Comparison of ENCODE assay signal across 10 cellular contexts in the genomic region with DNA sequence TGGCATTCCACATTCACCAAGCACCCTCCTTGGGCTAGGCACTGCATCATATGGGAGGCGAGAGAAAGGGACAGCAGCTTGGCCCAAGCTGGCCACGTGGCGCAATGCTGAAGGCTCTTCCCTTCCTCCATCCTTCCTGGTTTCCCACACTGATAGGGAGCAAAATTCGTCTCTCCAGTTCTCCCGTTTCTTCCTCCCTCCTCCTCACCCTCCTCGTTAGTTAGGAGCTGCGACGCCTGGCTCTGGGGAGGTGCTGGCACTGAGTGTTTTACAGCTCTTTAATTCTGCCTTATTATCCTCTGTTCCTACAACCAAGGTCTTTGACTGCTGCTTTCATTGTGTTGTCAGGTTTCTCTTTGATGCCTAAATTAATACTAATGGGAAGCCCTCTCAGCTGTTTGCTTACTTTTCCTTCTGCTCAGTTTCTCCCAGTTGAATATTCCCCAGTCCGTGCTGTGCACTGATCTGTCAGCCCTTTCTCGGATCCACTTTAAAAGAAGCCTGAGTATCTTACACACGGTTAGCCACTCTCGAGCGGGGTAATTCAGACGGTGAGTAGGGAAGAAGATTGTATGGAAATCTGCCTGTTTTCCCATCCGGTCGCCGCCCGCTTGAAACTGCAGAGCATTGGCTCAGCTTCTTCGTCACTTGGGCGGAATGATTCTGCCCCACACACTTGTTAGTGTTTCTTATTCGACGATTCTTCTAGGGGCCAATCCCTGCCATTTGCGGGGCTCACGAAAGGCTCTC. TPM values are rescaled to one million over a fixed set of nuclear protein-coding genes. Genes with fewer than 3 reads are reported as not detected.
DNase-seq lines count a peak whose midpoint lies in the region; ATAC-seq and TF ChIP-seq lines count a peak whose summit lies in the region.
"Had no signal": no experiment of that assay in that cellular context is flagged by ENCODE, and none has a peak within 500 bp of the region (broad histone marks: within the 10 kb centered on the region; RNA-seq: fewer than 3 reads in every experiment).

No MANE protein-coding gene starts in this region.

- no peak overlapping the region for H3K23ac ChIP-seq in mesendoderm (ENCODE audit: low read length)

- H2BK120ac ChIP-seq in mesendoderm (ENCODE audit: low read depth, low read length): no peak overlapping the region

- H2AK5ac ChIP-seq in mesendoderm (ENCODE audit: low read length): no peak overlapping the region

- no peak overlapping the region for H3K18ac ChIP-seq in mesendoderm (ENCODE audit: low read length)

- H3K4me3 ChIP-seq in breast epithelium (peak overlapping the region; percentile 28 to 58 (median 32)), fibroblast of mammary gland (ENCODE audit: control insufficient read depth, low read depth, low read length) (peak overlapping the region; percentile 24), mesendoderm (ENCODE audit: low read length) (no peak overlapping the region), upper lobe of right lung (peak overlapping the region; percentile 33)

- no peak for TF ChIP-seq POLR2A in breast epithelium (IDR thresholded peaks at IDR 0.05)

- H3K79me1 ChIP-seq in mesendoderm (ENCODE audit: low read length): no peaks in the 10 kb centered on the region

- no peak overlapping the region for H3K4ac ChIP-seq in mesendoderm (ENCODE audit: low read depth, low read length)

- H4K5ac ChIP-seq in mesendoderm (ENCODE audit: low read length): no peak overlapping the region

- H3K4me1 ChIP-seq in breast epithelium (no peaks in the 10 kb centered on the region), mesendoderm (ENCODE audit: control insufficient read depth, low read depth, low read length) (no peaks in the 10 kb centered on the region), upper lobe of right lung (peaks cover 6% of the 10 kb centered on the region)

- no peaks in the 10 kb centered on the region for H3K27me3 ChIP-seq in breast epithelium
- no peaks in the 10 kb centered on the region for H3K27me3 ChIP-seq in mesendoderm (ENCODE audit: insufficient read depth, low read length, poor library complexity)
- peaks cover 9% of the 10 kb centered on the region for H3K27me3 ChIP-seq in upper lobe of right lung

- no TSS peak for BruUV-seq in MCF 10A (replicated peaks; lab: Mats Ljungman, UMichigan)

- no peak overlapping the region for H2BK5ac ChIP-seq in mesendoderm (ENCODE audit: low read length)

- CTCF ChIA-PET in MCF 10A (lab: Yijun Ruan, JAX): interaction anchor here (0.5 to 21.6 kb wide), 9 partner anchors 9 to 1381 kb away, joined by 3 to 804 read pairs (median 3); no protein-coding TSS in a partner anchor

- no peak overlapping the region for H2BK15ac ChIP-seq in mesendoderm (replicated peaks; ENCODE audit: low read depth)

- H3K9me3 Mint-ChIP-seq in MCF 10A (ENCODE audit: unreplicated experiment) (no peaks in the 10 kb centered on the region), osteocyte (ENCODE audit: unreplicated experiment) (no peaks in the 10 kb centered on the region)
- H3K9me3 Mint-ChIP-seq: central memory CD8-positive, alpha-beta T cell had no signal

- H3K56ac ChIP-seq in mesendoderm (ENCODE audit: low read length): peak overlapping the region; percentile 57

- TF ChIP-seq CTCF in breast epithelium (IDR thresholded peaks at IDR 0.05) (no peak), MCF 10A (IDR thresholded peaks at IDR 0.05; ENCODE audit: unreplicated experiment) (no peak), fibroblast of mammary gland (conservative IDR thresholded peaks at IDR 0.05; ENCODE audit: control insufficient read depth, insufficient read depth, low read depth, low read length) (no peak), upper lobe of right lung (IDR thresholded peaks at IDR 0.05) (no peak), osteocyte (IDR thresholded peaks at IDR 0.05) (no peak)

- ATAC-seq in upper lobe of right lung (peak; percentile 55), GM21576 (IDR thresholded peaks at IDR 0.05; ENCODE audit: unreplicated experiment) (no peak)
- ATAC-seq: activated CD4-positive, alpha-beta T cell treated with anti-CD3 and anti-CD28 coated beads for 36 hours had no signal

- peak overlapping the region; percentile 39 for H3K4me2 ChIP-seq in mesendoderm (ENCODE audit: low read length)

- H3K27me3 Mint-ChIP-seq in MCF 10A (ENCODE audit: insufficient read depth, unreplicated experiment) (peaks cover 21% of the 10 kb centered on the region), osteocyte (ENCODE audit: unreplicated experiment) (peaks cover 37% of the 10 kb centered on the region)

- POLR2A ChIA-PET in MCF 10A (lab: Yijun Ruan, JAX): interaction anchor here (1.4 kb wide), 1 partner anchor 8 kb away, joined by 4 read pairs; no protein-coding TSS in a partner anchor

- no peak overlapping the region for H3K4me3 Mint-ChIP-seq in MCF 10A (ENCODE audit: unreplicated experiment)
- no peak overlapping the region for H3K4me3 Mint-ChIP-seq in osteocyte (ENCODE audit: unreplicated experiment)
- H3K4me3 Mint-ChIP-seq: activated CD4-positive, alpha-beta T cell treated with anti-CD3 and anti-CD28 coated beads for 36 hours; central memory CD8-positive, alpha-beta T cell had no signal

- no peak overlapping the region for H4K8ac ChIP-seq in mesendoderm (ENCODE audit: low read depth, low read length)

- H3K4me1 Mint-ChIP-seq in MCF 10A (ENCODE audit: insufficient read depth, unreplicated experiment) (peaks cover 4% of the 10 kb centered on the region), osteocyte (ENCODE audit: unreplicated experiment) (peaks cover 3% of the 10 kb centered on the region)
- H3K4me1 Mint-ChIP-seq: activated CD4-positive, alpha-beta T cell treated with anti-CD3 and anti-CD28 coated beads for 36 hours; central memory CD8-positive, alpha-beta T cell had no signal

- H3K36me3 Mint-ChIP-seq in MCF 10A (ENCODE audit: insufficient read depth, unreplicated experiment) (no peaks in the 10 kb centered on the region), osteocyte (ENCODE audit: unreplicated experiment) (no peaks in the 10 kb centered on the region)

- DNase-seq in breast epithelium (ENCODE audit: low spot score in 2 of 2): no peak
- DNase-seq in MCF 10A (ENCODE audit: unreplicated experiment): no peak
- peak; percentile 43 for DNase-seq in fibroblast of mammary gland (ENCODE audit: low read depth)
- peak; percentile 79 for DNase-seq in mesendoderm
- no peak for DNase-seq in upper lobe of right lung
- no peak for DNase-seq in mesenteric fat pad (ENCODE audit: low spot score)
- no peak for DNase-seq in osteocyte (ENCODE audit: extremely low spot score, unreplicated experiment)
- DNase-seq: activated CD4-positive, alpha-beta T cell treated with anti-CD3 and anti-CD28 coated beads for 36 hours had no signal

- no peak overlapping the region for H3K27ac Mint-ChIP-seq in MCF 10A (ENCODE audit: low read depth, unreplicated experiment)
- H3K27ac Mint-ChIP-seq in osteocyte (ENCODE audit: unreplicated experiment): no peak overlapping the region
- H3K27ac Mint-ChIP-seq: activated CD4-positive, alpha-beta T cell treated with anti-CD3 and anti-CD28 coated beads for 36 hours had no signal

- no peaks in the 10 kb centered on the region for H3K9me3 ChIP-seq in breast epithelium
- H3K9me3 ChIP-seq in upper lobe of right lung: no peaks in the 10 kb centered on the region

- intact Hi-C loops in breast epithelium (cut with DNase I; ENCODE audit: low total_unique reads) (no loop called here), MCF 10A (cut with micrococcal nuclease) (no loop called here), upper lobe of right lung (cut with DNase I) (no loop called here)

- H3K9ac ChIP-seq in mesendoderm (ENCODE audit: low read length): peak overlapping the region; percentile 43

- no peaks in the 10 kb centered on the region for H3K79me2 ChIP-seq in mesendoderm (ENCODE audit: control insufficient read depth, insufficient read depth, low read length)

- WGBS in mesendoderm (ENCODE audit: extremely low coverage, insufficient coverage, low lambda C conversion rate): no CpG with 5 or more reads among the region's 24 CpGs

- H3K36me3 ChIP-seq in breast epithelium: no peaks in the 10 kb centered on the region
- H3K36me3 ChIP-seq in mesendoderm (ENCODE audit: control insufficient read depth, insufficient read depth, low read length): no peaks in the 10 kb centered on the region
- no peaks in the 10 kb centered on the region for H3K36me3 ChIP-seq in upper lobe of right lung

- H3K27ac ChIP-seq in breast epithelium (no peak overlapping the region), mesendoderm (ENCODE audit: low read depth, low read length) (no peak overlapping the region), upper lobe of right lung (no peak overlapping the region)

RNA-seq across cellular contexts. Expression of a gene that starts 56.2 kb away (rescaled TPM):
- total RNA-seq in breast epithelium (10 to 100 TPM; 30.9 to 37.3 (median 37.0) TPM), MCF 10A (2022) (54.5 and 75.1 TPM in 2 replicates), upper lobe of right lung (39.8 TPM), mesenteric fat pad (34.4 TPM), osteocyte (44.7 and 46.8 TPM in 2 replicates)
- polyA plus RNA-seq in mesendoderm (2013, experiment 1 of 2): 15.1 TPM
- polyA plus RNA-seq in mesendoderm (2013, experiment 2 of 2): 16.4 TPM

Comparison
In these comparisons a context has a peak if more than half of its experiments do, and no peak if none do; other contexts are left out.
1. DNase-seq: peak in fibroblast of mammary gland (single experiment) and mesendoderm (single experiment); none in breast epithelium (0 of 2), MCF 10A (single experiment), upper lobe of right lung (single experiment), mesenteric fat pad (single experiment) and osteocyte (single experiment).